In genomic region chr9:2053883-2054845, GRCh38 we compare ENCODE assay signal across 8 cellular contexts. TPM values are rescaled to one million over a fixed set of nuclear protein-coding genes. Genes with fewer than 3 reads are reported as not detected.
DNase-seq lines count a peak whose midpoint lies in the region; ATAC-seq and TF ChIP-seq lines count a peak whose summit lies in the region.

No MANE protein-coding gene starts in this region.

- H3K27me3 Mint-ChIP-seq in activated CD4-positive, alpha-beta T cell treated with anti-CD3 and anti-CD28 coated beads, Interleukin-2, amount 10 ng/mL, durations not matched to agents 24 days and 14 days = no peaks in the 10 kb centered on the region
- H3K27me3 Mint-ChIP-seq in progenitor cell of endocrine pancreas = peaks cover 6% of the 10 kb centered on the region

- TF ChIP-seq CTCF in progenitor cell of endocrine pancreas (IDR thresholded peaks at IDR 0.05; ENCODE audit: unreplicated experiment) = no peak

- H3K4me3 Mint-ChIP-seq in activated CD4-positive, alpha-beta T cell treated with anti-CD3 and anti-CD28 coated beads, Interleukin-2, amount 10 ng/mL, durations not matched to agents 24 days and 14 days = peak overlapping the region; percentile 61
- no peak overlapping the region for H3K4me3 Mint-ChIP-seq in progenitor cell of endocrine pancreas (ENCODE audit: low read depth)

- H3K4me3 ChIP-seq in effector memory CD4-positive, alpha-beta T cell (ENCODE audit: insufficient read depth, low read depth, low read length, poor library complexity, severe bottlenecking) = peak overlapping the region; percentile 16

- DNase-seq in activated CD4-positive, alpha-beta T cell treated with anti-CD3 and anti-CD28 coated beads, Interleukin-2, amount 10 ng/mL, durations not matched to agents 24 days and 14 days = peak; percentile 92
- DNase-seq in effector memory CD4-positive, alpha-beta T cell = peak; percentile 35 to 59 (median 55)
- DNase-seq in renal cortical epithelial cell (ENCODE audit: low read depth) = peak; percentile 98
- no peak for DNase-seq in progenitor cell of endocrine pancreas (ENCODE audit: low spot score, unreplicated experiment)
- DNase-seq in NCI-H226 = no peak
- DNase-seq in SW 1271 (lab: John Stamatoyannopoulos, UW) = no peak

- intact Hi-C loops in activated CD4-positive, alpha-beta T cell treated with anti-CD3 and anti-CD28 coated beads, Interleukin-2, amount 10 ng/mL, durations not matched to agents 24 days and 14 days (cut with micrococcal nuclease) = loop anchor here (1.0 to 2.0 kb wide), 5 partner anchors 31 to 179 kb away; partner anchors contain the start of gene SMARCA2

- peaks cover 23% of the 10 kb centered on the region for H3K4me1 ChIP-seq in effector memory CD4-positive, alpha-beta T cell (ENCODE audit: control insufficient read depth, insufficient read depth, low read length, poor library complexity, severe bottlenecking)

- H3K36me3 ChIP-seq in effector memory CD4-positive, alpha-beta T cell (ENCODE audit: control insufficient read depth, insufficient read depth, low read length) = peaks cover 30% of the 10 kb centered on the region

- peaks cover 28% of the 10 kb centered on the region for H3K4me1 Mint-ChIP-seq in activated CD4-positive, alpha-beta T cell treated with anti-CD3 and anti-CD28 coated beads, Interleukin-2, amount 10 ng/mL, durations not matched to agents 24 days and 14 days
- peaks cover 3% of the 10 kb centered on the region for H3K4me1 Mint-ChIP-seq in progenitor cell of endocrine pancreas (ENCODE audit: low read depth)

- no peaks in the 10 kb centered on the region for H3K9me3 ChIP-seq in effector memory CD4-positive, alpha-beta T cell (ENCODE audit: control insufficient read depth, low read length)

- peak overlapping the region; percentile 73 for H3K27ac ChIP-seq in effector memory CD4-positive, alpha-beta T cell (ENCODE audit: insufficient read depth, low read length, poor library complexity, severe bottlenecking)

- no peaks in the 10 kb centered on the region for H3K9me3 Mint-ChIP-seq in activated CD4-positive, alpha-beta T cell treated with anti-CD3 and anti-CD28 coated beads, Interleukin-2, amount 10 ng/mL, durations not matched to agents 24 days and 14 days
- H3K9me3 Mint-ChIP-seq in progenitor cell of endocrine pancreas (ENCODE audit: low read depth) = no peaks in the 10 kb centered on the region

- ATAC-seq in GM18867 (IDR thresholded peaks at IDR 0.05; ENCODE audit: unreplicated experiment) (peak; percentile 96), HG03039 (IDR thresholded peaks at IDR 0.05; ENCODE audit: unreplicated experiment) (peak; percentile 87)

- H3K36me3 Mint-ChIP-seq in activated CD4-positive, alpha-beta T cell treated with anti-CD3 and anti-CD28 coated beads, Interleukin-2, amount 10 ng/mL, durations not matched to agents 24 days and 14 days (ENCODE audit: low read depth) = peaks cover 42% of the 10 kb centered on the region
- peaks cover 13% of the 10 kb centered on the region for H3K36me3 Mint-ChIP-seq in progenitor cell of endocrine pancreas (ENCODE audit: insufficient read depth)

- peak overlapping the region; percentile 50 for H3K27ac Mint-ChIP-seq in activated CD4-positive, alpha-beta T cell treated with anti-CD3 and anti-CD28 coated beads, Interleukin-2, amount 10 ng/mL, durations not matched to agents 24 days and 14 days
- no peak overlapping the region for H3K27ac Mint-ChIP-seq in progenitor cell of endocrine pancreas

- no peaks in the 10 kb centered on the region for H3K27me3 ChIP-seq in effector memory CD4-positive, alpha-beta T cell (replicated peaks; ENCODE audit: control insufficient read depth, insufficient read depth, low read length, poor library complexity, severe bottlenecking)

RNA-seq across cellular contexts. Expression of gene SMARCA2, which starts 39.0 kb away (rescaled TPM):
- total RNA-seq in activated CD4-positive, alpha-beta T cell treated with anti-CD3 and anti-CD28 coated beads, Interleukin-2, amount 10 ng/mL, durations not matched to agents 24 days and 14 days = 91.4 and 100.0 TPM in 2 replicates
- total RNA-seq in renal cortical epithelial cell = 41.5 and 186 TPM in 2 replicates
- total RNA-seq in progenitor cell of endocrine pancreas = 55.8 and 57.0 TPM in 2 replicates

Comparison
In these comparisons a context has a peak if more than half of its experiments do, and no peak if none do; other contexts are left out.
1. DNase-seq: peak in activated CD4-positive, alpha-beta T cell treated with anti-CD3 and anti-CD28 coated beads, Interleukin-2, amount 10 ng/mL, durations not matched to agents 24 days and 14 days (single experiment), effector memory CD4-positive, alpha-beta T cell (3 of 3) and renal cortical epithelial cell (single experiment); none in progenitor cell of endocrine pancreas (single experiment), NCI-H226 (single experiment) and SW 1271 (0 of 2).